Comparison of ENCODE assay signal across 2 cellular contexts in genomic region chr17:75640556-75641119, GRCh38.
TF ChIP-seq lines count a peak whose summit lies in the region.

No MANE protein-coding gene starts in this region.

TF ChIP-seq in HCT116, 20 proteins besides CTCF, POLR2A, EP300 and RAD21:
- no peak for TF ChIP-seq CBX3 (IDR thresholded peaks at IDR 0.05; ENCODE audit: low read depth)
- no peak for TF ChIP-seq MAX (IDR thresholded peaks at IDR 0.05)

TF ChIP-seq in H1, 55 proteins besides CTCF, POLR2A, EP300 and RAD21:
- TF ChIP-seq KDM5A (IDR thresholded peaks at IDR 0.05; ENCODE audit: low read length) (no peak), RNF2 (IDR thresholded peaks at IDR 0.05; ENCODE audit: borderline replicate concordance, low read depth, low read length, missing control alignments, poor library complexity, severe bottlenecking) (no peak), SIX5 (IDR thresholded peaks at IDR 0.05; ENCODE audit: low read depth, low read length) (no peak), CHD2 (IDR thresholded peaks at IDR 0.05; ENCODE audit: low read length) (no peak), SUZ12 (IDR thresholded peaks at IDR 0.05; ENCODE audit: low read length) (no peak), KDM4A (IDR thresholded peaks at IDR 0.05; ENCODE audit: low read depth, low read length, severe bottlenecking) (no peak), PHF8 (conservative IDR thresholded peaks at IDR 0.05; ENCODE audit: low read depth, low read length) (no peak), SP4 (IDR thresholded peaks at IDR 0.05; ENCODE audit: low read length) (no peak), ATF3 (IDR thresholded peaks at IDR 0.05; ENCODE audit: insufficient read depth, low read depth, low read length) (no peak), CBX5 (IDR thresholded peaks at IDR 0.05; ENCODE audit: low read depth, low read length) (no peak), JUN (IDR thresholded peaks at IDR 0.05; ENCODE audit: low read depth, low read length) (no peak), SRF (IDR thresholded peaks at IDR 0.05; ENCODE audit: low read depth, low read length) (no peak), CREB1 (IDR thresholded peaks at IDR 0.05) (no peak), GABPA (IDR thresholded peaks at IDR 0.05; ENCODE audit: borderline replicate concordance, insufficient read depth, low read length) (no peak), SP1 (IDR thresholded peaks at IDR 0.05; ENCODE audit: low read depth, low read length) (no peak)
